1 cellular context compared by ENCODE assay signal in genomic region chr20:64149141-64149540, GRCh38.
TF ChIP-seq lines count a peak whose summit lies in the region.

No MANE protein-coding gene starts in this region.

TF ChIP-seq in HepG2, 621 proteins besides CTCF, POLR2A, EP300 and RAD21 (continued from another document):
- TF ChIP-seq ZBTB37 (CRISPR knock-in tag; IDR thresholded peaks at IDR 0.05) = no peak
- no peak for TF ChIP-seq ARID4A (CRISPR knock-in tag; IDR thresholded peaks at IDR 0.05; ENCODE audit: borderline replicate concordance)
- TF ChIP-seq ZBTB4 (CRISPR knock-in tag; IDR thresholded peaks at IDR 0.05; ENCODE audit: borderline replicate concordance) = no peak
- TF ChIP-seq SKIL (CRISPR knock-in tag; IDR thresholded peaks at IDR 0.05; ENCODE audit: borderline replicate concordance) = no peak
- TF ChIP-seq RERE (CRISPR knock-in tag; IDR thresholded peaks at IDR 0.05; ENCODE audit: low read depth) = no peak
- no peak for TF ChIP-seq ZFP91 (CRISPR knock-in tag; IDR thresholded peaks at IDR 0.05; ENCODE audit: borderline replicate concordance)
- no peak for TF ChIP-seq CSRNP2 (CRISPR knock-in tag; conservative IDR thresholded peaks at IDR 0.05; ENCODE audit: low read depth)
- no peak for TF ChIP-seq ZNF251 (CRISPR knock-in tag; IDR thresholded peaks at IDR 0.05)
- TF ChIP-seq ATF6 (CRISPR knock-in tag; conservative IDR thresholded peaks at IDR 0.05) = no peak
- TF ChIP-seq NCOR1 (IDR thresholded peaks at IDR 0.05; ENCODE audit: borderline replicate concordance, low read length) = no peak
- TF ChIP-seq SOX6 (IDR thresholded peaks at IDR 0.05) = no peak
- no peak for TF ChIP-seq SOX6 (CRISPR knock-in tag; IDR thresholded peaks at IDR 0.05)
- TF ChIP-seq ZNF780A (CRISPR knock-in tag; IDR thresholded peaks at IDR 0.05) = no peak
TF ChIP-seq in HepG2: peak in this region for 0.
